8 cellular contexts compared by ENCODE assay signal in the genomic region with DNA sequence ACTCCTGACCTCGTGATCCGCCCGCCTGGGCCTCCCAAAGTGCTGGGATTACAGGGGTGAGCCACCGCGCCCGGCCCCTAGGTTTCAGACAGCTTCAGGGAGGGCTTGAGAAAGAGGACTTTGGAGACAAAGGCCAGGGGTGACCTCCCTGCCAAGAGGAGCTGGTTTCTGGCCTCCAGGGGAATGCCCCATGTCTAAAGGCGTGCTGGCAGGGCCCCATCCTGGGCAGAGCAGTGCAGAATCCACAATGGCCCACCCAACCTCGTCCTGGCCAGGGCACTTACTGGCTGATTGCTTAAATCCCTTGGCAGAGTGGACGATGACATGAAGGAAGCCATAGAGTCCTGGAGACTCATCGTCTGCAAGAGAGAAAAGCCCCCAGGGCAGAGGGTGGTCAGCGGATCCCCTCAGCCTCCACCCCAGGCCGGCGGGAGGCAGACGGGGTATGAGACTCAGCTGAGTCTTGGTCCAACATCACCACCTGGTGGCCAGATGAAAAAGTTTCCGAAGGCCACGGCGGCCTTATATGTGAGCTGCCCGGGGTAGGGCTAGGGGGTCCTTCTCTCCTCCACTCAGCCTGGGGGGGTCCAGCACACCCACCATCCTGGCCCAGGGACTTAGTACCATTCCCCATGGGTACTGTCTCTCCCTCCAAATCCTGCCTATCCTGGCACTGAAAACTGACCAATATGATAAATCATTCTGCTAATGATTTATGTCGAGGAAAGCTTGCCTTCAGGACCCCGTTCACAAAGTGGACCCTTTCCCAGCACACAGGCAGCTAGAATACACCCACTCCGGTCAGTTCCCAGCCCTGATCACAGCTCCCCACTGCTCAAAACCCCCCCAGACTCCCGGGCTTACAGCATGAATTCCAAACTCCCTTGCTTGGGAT. TPM values are rescaled to one million over a fixed set of nuclear protein-coding genes. Genes with fewer than 3 reads are reported as not detected.
A peak's percentile ranks its signal among the peaks of the same experiment; 100 is the strongest.
DNase-seq lines count a peak whose midpoint lies in the region; ATAC-seq, FAIRE-seq and TF ChIP-seq lines count a peak whose summit lies in the region.

No MANE protein-coding gene starts in this region.

- no peaks in the 10 kb centered on the region for H4K20me1 ChIP-seq in hepatocyte (ENCODE audit: insufficient read depth, poor library complexity, severe bottlenecking)

- H3K4me1 ChIP-seq in A549 (peaks cover 5% of the 10 kb centered on the region), hepatocyte (ENCODE audit: insufficient read depth) (no peaks in the 10 kb centered on the region), spleen (peaks cover 0 to 10% (median 4%) of the 10 kb centered on the region in 6 donors)

- H3K4me2 ChIP-seq in A549 (no peak overlapping the region), hepatocyte (no peak overlapping the region)

- in situ Hi-C loops in SK-MEL-5 (cut with HindIII; ENCODE audit: low pct_unique_long_range_greater_than_20kb, low sequenced_read_pairs) = no loop called here
- in situ Hi-C loops in astrocyte of the cerebellum (cut with HindIII; ENCODE audit: low sequenced_read_pairs) = loop anchor here (10.0 kb wide), 1 partner anchor 51 kb away; no protein-coding TSS in a partner anchor

- TF ChIP-seq RAD21 in A549 (conservative IDR thresholded peaks at IDR 0.05 in 1 of 2, IDR thresholded peaks at IDR 0.05 in 1 of 2) = peak; percentile 63 to 67

- CTCF ChIA-PET in A549 (lab: Yijun Ruan, JAX) = interaction anchor here (0.6 to 9.2 kb wide), 57 partner anchors 8 to 931 kb away, joined by 3 to 177 read pairs (median 4); a partner anchor contains a TSS

- H3K27me3 ChIP-seq in hepatocyte (no peaks in the 10 kb centered on the region), spleen (replicated peaks in 1 of 7) (no peaks in the 10 kb centered on the region)

- POLR2A ChIA-PET in A549 (lab: Yijun Ruan, JAX) = no interaction called here

- no peaks in the 10 kb centered on the region for H3K9me3 ChIP-seq in A549
- H3K9me3 ChIP-seq in hepatocyte (ENCODE audit: low read depth) = no peaks in the 10 kb centered on the region
- no peaks in the 10 kb centered on the region for H3K9me3 ChIP-seq in spleen

- H3K79me2 ChIP-seq in hepatocyte = no peaks in the 10 kb centered on the region

- 71% methylated on average over 22 of the region's 22 CpGs for WGBS in A549 (ENCODE audit: missing lambda C conversion rate)
- 62% methylated on average over 22 of the region's 22 CpGs for WGBS in hepatocyte (ENCODE audit: low lambda C conversion rate, missing lambda C conversion rate)
- 48 to 72% (median 59%) methylated on average over 12 to 22 of the region's 22 CpGs for WGBS in spleen, 5 donors

- DNase-seq in A549 (ENCODE audit: low read depth in 1 of 2, low spot score in 1 of 2) = peak; percentile 64 to 88
- DNase-seq in GM18507 (ENCODE audit: extremely low spot score, insufficient read length, low read depth) = peak; percentile 46
- peak; percentile 73 for DNase-seq in SK-MEL-5 (ENCODE audit: low read depth, low spot score)
- no peak for DNase-seq in astrocyte of the cerebellum (ENCODE audit: low read depth)
- DNase-seq in hepatocyte (ENCODE audit: low spot score) = peak; percentile 81
- peak; percentile 78 for DNase-seq in spleen

- no peaks in the 10 kb centered on the region for H3K36me3 ChIP-seq in hepatocyte (replicated peaks; ENCODE audit: insufficient read depth, low read depth)
- H3K36me3 ChIP-seq in spleen = peaks cover 3 to 84% (median 60%) of the 10 kb centered on the region in 6 donors

- TF ChIP-seq POLR2A in A549 (IDR thresholded peaks at IDR 0.05; ENCODE audit: low read length) = no peak
- TF ChIP-seq POLR2A in spleen (IDR thresholded peaks at IDR 0.05) = no peak

- no peak for TF ChIP-seq EP300 in A549 (IDR thresholded peaks at IDR 0.05)

- H3K27ac ChIP-seq in A549 (no peak overlapping the region), hepatocyte (no peak overlapping the region), spleen (peak overlapping the region in 3 of 8 donors; percentile 13 to 24 (median 17))

- H3K4me3 ChIP-seq in A549 (no peak overlapping the region), astrocyte of the cerebellum (ENCODE audit: low read depth, low read length) (no peak overlapping the region), hepatocyte (no peak overlapping the region), spleen (no peak overlapping the region)

- intact Hi-C loops in spleen (cut with DNase I; ENCODE audit: low total_unique reads) = loop anchor here (10.0 kb wide), 1 partner anchor 51 kb away; no protein-coding TSS in a partner anchor

- peak; percentile 68 to 89 for ATAC-seq in A549
- ATAC-seq in HG03097 (IDR thresholded peaks at IDR 0.05; ENCODE audit: low FRiP score, unreplicated experiment) = no peak
- ATAC-seq in HG03196 (IDR thresholded peaks at IDR 0.05; ENCODE audit: unreplicated experiment) = no peak

- no peak overlapping the region for H2AFZ ChIP-seq in hepatocyte

- H3K9me2 ChIP-seq in hepatocyte (replicated peaks; ENCODE audit: insufficient read depth) = no peaks in the 10 kb centered on the region

- TF ChIP-seq CTCF in A549 (IDR thresholded peaks at IDR 0.05) (peak; percentile 64), astrocyte of the cerebellum (IDR thresholded peaks at IDR 0.05; ENCODE audit: low read depth, low read length, missing control alignments) (peak; percentile 67), hepatocyte (IDR thresholded peaks at IDR 0.05; ENCODE audit: poor library complexity) (peak; percentile 67), spleen (IDR thresholded peaks at IDR 0.05 in 8 of 11, conservative IDR thresholded peaks at IDR 0.05 in 3 of 11) (peak; percentile 29 to 82 (median 68))

- FAIRE-seq in A549 (lab: Jason Lieb, UNC) (no peak), GM18507 (lab: Jason Lieb, UNC) (peak; percentile 49)

TF ChIP-seq in A549, 52 proteins besides CTCF, POLR2A, EP300 and RAD21:
- TF ChIP-seq PHF8 (IDR thresholded peaks at IDR 0.05; ENCODE audit: borderline replicate concordance, low read depth) (no peak), SMC3 (IDR thresholded peaks at IDR 0.05) (peak; percentile 45; the same call in 2 of the 3 replicates)

RNA-seq across cellular contexts. Expression of a gene that starts 59.1 kb away (rescaled TPM):
- 14.7 and 15.8 TPM in 2 replicates for polyA plus RNA-seq in A549 (2011; rRNA removed)
- polyA plus RNA-seq in A549 (2012; cell fraction: cytosol; rRNA removed) = 18.5 and 19.6 TPM in 2 replicates
- 9.8 and 14.0 TPM in 2 replicates for polyA plus RNA-seq in A549 (2012; cell fraction: nucleus; rRNA removed)
- polyA plus RNA-seq in A549 (2017; fragmentation: RNase III; extraction: RNeasy Plus Mini Kit Qiagen cat#74134 plus additional on column Dnase treatment) = 21.3 to 22.4 TPM (median 22.1 TPM) in 3 replicates
- 21.8 and 23.3 TPM in 2 replicates for polyA minus RNA-seq in A549 (2011; rRNA and poly(A)+ RNA removed)
- total RNA-seq in SK-MEL-5 (2014; rRNA removed; shearing (Covaris generic)) = 24.2 and 24.9 TPM in 2 replicates
- 16.2 and 17.9 TPM in 2 replicates for polyA plus RNA-seq in SK-MEL-5 (2015; cell fraction: cytosol; rRNA removed)
- 4.5 and 4.7 TPM in 2 replicates for polyA plus RNA-seq in SK-MEL-5 (2015; cell fraction: nucleus; rRNA removed)
- total RNA-seq in hepatocyte = 16.2 and 16.7 TPM in 2 replicates
- polyA plus RNA-seq in hepatocyte = 18.4 and 25.3 TPM in 2 replicates
- 10 to 100 TPM in 6 of 7 donors, 1 to 10 TPM in 1; 9.7 to 14.3 (median 11.2) TPM for total RNA-seq in spleen
- polyA plus RNA-seq in spleen = 1 to 10 TPM; 5.1 to 8.8 (median 7.0) TPM

Comparison
In these comparisons a context has a peak if more than half of its experiments do, and no peak if none do; other contexts are left out.
1. ATAC-seq: peak in A549 (2 of 2); none in HG03097 (single experiment) and HG03196 (single experiment).
2. Peak in every context shown above with its lines, with median percentiles within 50 percentile points of each other: CTCF ChIP-seq.